Comparison of ENCODE assay signal across 12 cellular contexts in genomic region chr20:62688855-62689460, GRCh38. TPM values are rescaled to one million over a fixed set of nuclear protein-coding genes. Genes with fewer than 3 reads are reported as not detected.
DNase-seq lines count a peak whose midpoint lies in the region; ATAC-seq and TF ChIP-seq lines count a peak whose summit lies in the region.
"Had no signal": no experiment of that assay in that cellular context is flagged by ENCODE, and none has a peak within 500 bp of the region (broad histone marks: within the 10 kb centered on the region; RNA-seq: fewer than 3 reads in every experiment).

No MANE protein-coding gene starts in this region.

- H3K27me3 ChIP-seq in gastroesophageal sphincter (peaks cover 45% of the 10 kb centered on the region), tibial artery (peaks cover 0 to 90% of the 10 kb centered on the region in 2 donors)

- H3K36me3 ChIP-seq in HEK293 (ENCODE audit: control insufficient read depth in 2 of 2, insufficient read depth in 1 of 2, low read length in 2 of 2) (no peaks in the 10 kb centered on the region), gastroesophageal sphincter (no peaks in the 10 kb centered on the region), tibial artery (no peaks in the 10 kb centered on the region)
- H3K36me3 ChIP-seq: heart right ventricle, upper lobe of right lung had no signal

- H3K9me3 ChIP-seq in HEK293 (ENCODE audit: control insufficient read depth, insufficient read depth, low read depth, low read length) = no peaks in the 10 kb centered on the region
- no peaks in the 10 kb centered on the region for H3K9me3 ChIP-seq in gastroesophageal sphincter
- no peaks in the 10 kb centered on the region for H3K9me3 ChIP-seq in tibial artery
- H3K9me3 ChIP-seq: heart right ventricle, upper lobe of right lung had no signal

- DNase-seq in A172 (ENCODE audit: low spot score) (peak; percentile 73), tibial artery (no peak), AG08395 (ENCODE audit: low spot score) (no peak)
- DNase-seq: EL, heart right ventricle, SHP77, upper lobe of right lung had no signal

- CTCF ChIA-PET in HEK293 (lab: Yijun Ruan, JAX) = interaction anchor here (0.7 to 1.5 kb wide), 5 partner anchors 9 to 103 kb away, joined by 3 to 12 read pairs (median 4); no protein-coding TSS in a partner anchor

- H3K4me1 ChIP-seq in HEK293 (ENCODE audit: control insufficient read depth, insufficient read depth, low read length) (peaks cover 5% of the 10 kb centered on the region), gastroesophageal sphincter (peaks cover 0 to 12% (median 0%) of the 10 kb centered on the region in 3 donors), tibial artery (peaks cover 0 to 3% (median 0%) of the 10 kb centered on the region in 4 donors)

- intact Hi-C loops in tibial artery (cut with DNase I; ENCODE audit: low total_unique reads) = no loop called here

- no peak overlapping the region for H3K4me3 ChIP-seq in HEK293 (ENCODE audit: low read depth, low read length)
- H3K4me3 ChIP-seq in WI38 (ENCODE audit: low read depth, low read length) = no peak overlapping the region
- no peak overlapping the region for H3K4me3 ChIP-seq in gastroesophageal sphincter
- no peak overlapping the region for H3K4me3 ChIP-seq in tibial artery
- H3K4me3 ChIP-seq: heart right ventricle, upper lobe of right lung had no signal

- TF ChIP-seq CTCF in HEK293 (tag by site-specific recombination; IDR thresholded peaks at IDR 0.05) = no peak
- TF ChIP-seq CTCF in WI38 (IDR thresholded peaks at IDR 0.05; ENCODE audit: low read depth, low read length) = peak; percentile 20; the same call in 1 of the 2 replicates
- peak in 3 of 4 experiments; percentile 36 to 56 (median 41) for TF ChIP-seq CTCF in gastroesophageal sphincter (IDR thresholded peaks at IDR 0.05)
- no peak for TF ChIP-seq CTCF in tibial artery (IDR thresholded peaks at IDR 0.05)

- 27 to 63% methylated on average over 3 to 24 of the region's 29 CpGs for WGBS in gastroesophageal sphincter (ENCODE audit: low coverage in 1 of 2), 2 donors

- no peak for TF ChIP-seq EP300 in gastroesophageal sphincter (IDR thresholded peaks at IDR 0.05)

- no peak for TF ChIP-seq POLR2A in gastroesophageal sphincter (IDR thresholded peaks at IDR 0.05)

- POLR2A ChIA-PET in HEK293 (lab: Yijun Ruan, JAX) = interaction anchor here (0.7 kb wide), 1 partner anchor 105 kb away, joined by 3 read pairs; no protein-coding TSS in a partner anchor

- ATAC-seq in gastroesophageal sphincter = no peak
- ATAC-seq in GM21723 (IDR thresholded peaks at IDR 0.05; ENCODE audit: unreplicated experiment) = no peak
- ATAC-seq in GM18517 (IDR thresholded peaks at IDR 0.05; ENCODE audit: unreplicated experiment) = no peak
- ATAC-seq: upper lobe of right lung had no signal

- H3K27ac ChIP-seq in HEK293 (ENCODE audit: extremely low read depth, low read depth, low read length) (no peak overlapping the region), gastroesophageal sphincter (peak overlapping the region in 1 of 4 donors; percentile 19), tibial artery (no peak overlapping the region)
- H3K27ac ChIP-seq: heart right ventricle, upper lobe of right lung had no signal

TF ChIP-seq in HEK293, 187 proteins besides CTCF, POLR2A, EP300 and RAD21:
- TF ChIP-seq ZIC2 (tag by site-specific recombination; IDR thresholded peaks at IDR 0.05) = peak; percentile 42
- no peak for TF ChIP-seq ZNF280D (tag by site-specific recombination; IDR thresholded peaks at IDR 0.05)

RNA-seq across cellular contexts. Expression of gene NTSR1, which starts 19.7 kb away (rescaled TPM):
- 8.3 and 9.0 TPM in 2 replicates for total RNA-seq in A172 (2014; rRNA removed; shearing (Covaris generic))
- under 1 TPM; 0.13 to 0.85 (median 0.19) TPM for total RNA-seq in gastroesophageal sphincter

RNA-seq across cellular contexts. Expression of gene SLCO4A1, which starts 46.7 kb away (rescaled TPM):
- 26.5 and 34.8 TPM in 2 replicates for total RNA-seq in A172 (2014; rRNA removed; shearing (Covaris generic))
- total RNA-seq in gastroesophageal sphincter = 10 to 100 TPM; 15.9 to 20.2 (median 19.2) TPM

Comparison
In these comparisons a context has a peak if more than half of its experiments do, and no peak if none do; other contexts are left out.
1. CTCF ChIP-seq: peak in WI38 (single experiment) and gastroesophageal sphincter (3 of 4); none in HEK293 (single experiment) and tibial artery (0 of 2).